In genomic region chr1:958823-959729, GRCh38 we compare ENCODE assay signal across 8 cellular contexts. TPM values are rescaled to one million over a fixed set of nuclear protein-coding genes. Genes with fewer than 3 reads are reported as not detected.
A peak's percentile ranks its signal among the peaks of the same experiment; 100 is the strongest.
DNase-seq lines count a peak whose midpoint lies in the region; ATAC-seq and TF ChIP-seq lines count a peak whose summit lies in the region.

Gene NOC2L, minus strand, starts transcription at chr1:959256. Its CDS starts 16 bp downstream, at chr1:959240.

- TF ChIP-seq POLR2A in gastroesophageal sphincter (IDR thresholded peaks at IDR 0.05): peak; percentile 20 to 34
- no peak for TF ChIP-seq POLR2A in suprapubic skin (IDR thresholded peaks at IDR 0.05)

- H3K4me1 ChIP-seq in DOHH2 (ENCODE audit: control insufficient read depth, low read length): peaks cover 22% of the 10 kb centered on the region; the same call in 1 of the 2 replicates
- peaks cover 11% of the 10 kb centered on the region; the same call in 1 of the 2 replicates for H3K4me1 ChIP-seq in GM23248 (ENCODE audit: insufficient read depth)
- peaks cover 15% of the 10 kb centered on the region for H3K4me1 ChIP-seq in Loucy (ENCODE audit: insufficient read depth, low read length, poor library complexity, severe bottlenecking)
- peaks cover 0 to 45% (median 19%) of the 10 kb centered on the region in 3 donors for H3K4me1 ChIP-seq in gastroesophageal sphincter
- H3K4me1 ChIP-seq in suprapubic skin: peaks cover 42% of the 10 kb centered on the region

- peak within 1 kb of the TSS; percentile 92 for H3K9ac ChIP-seq in GM23248
- H3K9ac ChIP-seq in Loucy (ENCODE audit: low read depth, low read length, poor library complexity, severe bottlenecking): peak within 1 kb of the TSS; percentile 97

- peak; percentile 92 for ATAC-seq in gastroesophageal sphincter

- H3K27ac ChIP-seq in DOHH2 (ENCODE audit: low read depth, low read length): 0 out of 2 replicates have a peak within 1 kb of the TSS, but pooled peaks have one; percentile 15
- H3K27ac ChIP-seq in GM23248: peak within 1 kb of the TSS; percentile 39
- H3K27ac ChIP-seq in gastroesophageal sphincter: peak within 1 kb of the TSS in 3 of 4 donors; percentile 58 to 71 (median 61)
- no peak within 1 kb of the TSS for H3K27ac ChIP-seq in suprapubic skin

- H3K4me3 ChIP-seq in DOHH2 (ENCODE audit: low read length) (peak within 1 kb of the TSS; percentile 90), GM23248 (peak within 1 kb of the TSS; percentile 95), Loucy (ENCODE audit: low read length, poor library complexity, severe bottlenecking) (peak within 1 kb of the TSS; percentile 100), gastroesophageal sphincter (peak within 1 kb of the TSS; percentile 78 to 94), suprapubic skin (peak within 1 kb of the TSS; percentile 95)

- H3K4me2 ChIP-seq in DOHH2 (ENCODE audit: low read length) (peak within 1 kb of the TSS; percentile 77), GM23248 (ENCODE audit: unreplicated experiment) (peak within 1 kb of the TSS; percentile 92), Loucy (ENCODE audit: low read depth, low read length, poor library complexity, severe bottlenecking) (peak within 1 kb of the TSS; percentile 98)

- H3K27me3 ChIP-seq in DOHH2 (ENCODE audit: control insufficient read depth, low read length) (no peaks in the 10 kb centered on the region), GM23248 (replicated peaks; ENCODE audit: insufficient read depth) (no peaks in the 10 kb centered on the region), Loucy (ENCODE audit: insufficient read depth, low read length, poor library complexity, severe bottlenecking) (no peaks in the 10 kb centered on the region), gastroesophageal sphincter (no peaks in the 10 kb centered on the region), suprapubic skin (no peaks in the 10 kb centered on the region)

- no peaks in the 10 kb centered on the region for H3F3A ChIP-seq in DOHH2 (ENCODE audit: control insufficient read depth, insufficient read depth)
- H3F3A ChIP-seq in GM23248 (ENCODE audit: insufficient read depth): no peaks in the 10 kb centered on the region
- no peaks in the 10 kb centered on the region for H3F3A ChIP-seq in Loucy (ENCODE audit: low read depth)

- 5% methylated on average over 63 to 70 of the region's 101 CpGs for WGBS in GM23248 (ENCODE audit: low coverage in 1 of 2, low lambda C conversion rate in 2 of 2, missing lambda C conversion rate in 2 of 2), 2 experiments
- WGBS in gastroesophageal sphincter (ENCODE audit: low coverage in 1 of 2), 2 donors: 3% methylated on average over 10 of the region's 101 CpGs; no CpG with 5 or more reads in 1 of the 2 donors
- WGBS in suprapubic skin: 0% methylated on average over 14 of the region's 101 CpGs

- DNase-seq in GM23248: peak; percentile 94
- DNase-seq in SK-N-DZ (ENCODE audit: low spot score): peak; percentile 69
- DNase-seq in activated naive CD4-positive, alpha-beta T cell treated with Interleukin-2 at 50 U/mL for 16 hours: peak; percentile 96
- DNase-seq in occipital lobe (lab: John Stamatoyannopoulos, UW): peak; percentile 94
- peak; percentile 95 to 97 for DNase-seq in suprapubic skin (ENCODE audit: low spot score in 2 of 2)

- H4K20me1 ChIP-seq in DOHH2 (ENCODE audit: control insufficient read depth, insufficient read depth, low read depth, low read length) (no peaks in the 10 kb centered on the region), GM23248 (ENCODE audit: insufficient read depth) (no peaks in the 10 kb centered on the region), Loucy (ENCODE audit: insufficient read depth, low read length, poor library complexity, severe bottlenecking) (peaks cover 14% of the 10 kb centered on the region)

- H3K79me2 ChIP-seq in DOHH2 (ENCODE audit: control insufficient read depth, low read length): peaks cover 27% of the 10 kb centered on the region
- peaks cover 35% of the 10 kb centered on the region for H3K79me2 ChIP-seq in GM23248 (ENCODE audit: insufficient read depth)
- H3K79me2 ChIP-seq in Loucy (ENCODE audit: insufficient read depth, low read length): peaks cover 29% of the 10 kb centered on the region

- H3K9me2 ChIP-seq in DOHH2 (replicated peaks; ENCODE audit: control insufficient read depth, low read length) (no peaks in the 10 kb centered on the region), GM23248 (ENCODE audit: insufficient read depth) (no peaks in the 10 kb centered on the region), Loucy (replicated peaks; ENCODE audit: low read depth, low read length) (no peaks in the 10 kb centered on the region)

- TF ChIP-seq EP300 in gastroesophageal sphincter (IDR thresholded peaks at IDR 0.05) (no peak), suprapubic skin (IDR thresholded peaks at IDR 0.05) (no peak)

- H2AFZ ChIP-seq in GM23248: peak within 1 kb of the TSS; percentile 82
- peak within 1 kb of the TSS; percentile 87 for H2AFZ ChIP-seq in Loucy (ENCODE audit: low read length)

- H3K9me3 ChIP-seq in DOHH2 (ENCODE audit: control insufficient read depth, insufficient read depth, low read length): no peaks in the 10 kb centered on the region
- H3K9me3 ChIP-seq in GM23248 (ENCODE audit: low read depth): no peaks in the 10 kb centered on the region
- H3K9me3 ChIP-seq in Loucy (ENCODE audit: insufficient read depth, low read depth, low read length): no peaks in the 10 kb centered on the region
- H3K9me3 ChIP-seq in gastroesophageal sphincter: no peaks in the 10 kb centered on the region
- no peaks in the 10 kb centered on the region for H3K9me3 ChIP-seq in suprapubic skin

- no peak for TF ChIP-seq CTCF in DOHH2 (IDR thresholded peaks at IDR 0.05; ENCODE audit: low read depth, low read length, poor library complexity, severe bottlenecking)
- no peak for TF ChIP-seq CTCF in Loucy (conservative IDR thresholded peaks at IDR 0.05; ENCODE audit: low read length)
- TF ChIP-seq CTCF in gastroesophageal sphincter (IDR thresholded peaks at IDR 0.05): no peak
- TF ChIP-seq CTCF in suprapubic skin (IDR thresholded peaks at IDR 0.05): no peak

- in situ Hi-C loops in GM23248 (cut with MboI): no loop called here

- H3K36me3 ChIP-seq in DOHH2 (ENCODE audit: control insufficient read depth, low read length): peaks cover 39% of the 10 kb centered on the region
- no peaks in the 10 kb centered on the region; the same call in 1 of the 2 replicates for H3K36me3 ChIP-seq in GM23248 (ENCODE audit: low read depth)
- H3K36me3 ChIP-seq in Loucy (ENCODE audit: insufficient read depth, low read length): peaks cover 18% of the 10 kb centered on the region; the same call in 1 of the 2 replicates
- H3K36me3 ChIP-seq in gastroesophageal sphincter: peaks cover 0 to 54% of the 10 kb centered on the region in 2 donors
- H3K36me3 ChIP-seq in suprapubic skin: peaks cover 40% of the 10 kb centered on the region

RNA-seq across cellular contexts. Expression of gene NOC2L, which starts in this region (rescaled TPM):
- total RNA-seq in GM23248 (2014; rRNA removed; shearing (Covaris generic)): 66.4 and 67.3 TPM in 2 replicates
- 64.0 and 65.0 TPM in 2 replicates for polyA plus RNA-seq in GM23248 (2016; fragmentation: Nextera tagmentation; extraction: Ambion mirVana)
- polyA plus RNA-seq in SK-N-DZ (2014; cell fraction: cytosol; rRNA removed): 118 and 119 TPM in 2 replicates
- polyA plus RNA-seq in SK-N-DZ (2014; cell fraction: nucleus; rRNA removed): 98.3 and 122 TPM in 2 replicates
- 10 to 100 TPM; 36.3 to 54.1 (median 45.2) TPM for total RNA-seq in gastroesophageal sphincter
- total RNA-seq in occipital lobe: 52.7 TPM
- 10 to 100 TPM; 45.6 to 61.9 (median 56.3) TPM for total RNA-seq in suprapubic skin

Comparison
In these comparisons a context has a peak if more than half of its experiments do, and no peak if none do; other contexts are left out.
1. POLR2A ChIP-seq: peak in gastroesophageal sphincter (2 of 2); none in suprapubic skin (0 of 2).
2. Peak in every context shown above with its lines, with median percentiles within 50 percentile points of each other: H3K4me2 ChIP-seq, H3K4me3 ChIP-seq and DNase-seq.